8 cellular contexts compared by ENCODE assay signal in the genomic region with DNA sequence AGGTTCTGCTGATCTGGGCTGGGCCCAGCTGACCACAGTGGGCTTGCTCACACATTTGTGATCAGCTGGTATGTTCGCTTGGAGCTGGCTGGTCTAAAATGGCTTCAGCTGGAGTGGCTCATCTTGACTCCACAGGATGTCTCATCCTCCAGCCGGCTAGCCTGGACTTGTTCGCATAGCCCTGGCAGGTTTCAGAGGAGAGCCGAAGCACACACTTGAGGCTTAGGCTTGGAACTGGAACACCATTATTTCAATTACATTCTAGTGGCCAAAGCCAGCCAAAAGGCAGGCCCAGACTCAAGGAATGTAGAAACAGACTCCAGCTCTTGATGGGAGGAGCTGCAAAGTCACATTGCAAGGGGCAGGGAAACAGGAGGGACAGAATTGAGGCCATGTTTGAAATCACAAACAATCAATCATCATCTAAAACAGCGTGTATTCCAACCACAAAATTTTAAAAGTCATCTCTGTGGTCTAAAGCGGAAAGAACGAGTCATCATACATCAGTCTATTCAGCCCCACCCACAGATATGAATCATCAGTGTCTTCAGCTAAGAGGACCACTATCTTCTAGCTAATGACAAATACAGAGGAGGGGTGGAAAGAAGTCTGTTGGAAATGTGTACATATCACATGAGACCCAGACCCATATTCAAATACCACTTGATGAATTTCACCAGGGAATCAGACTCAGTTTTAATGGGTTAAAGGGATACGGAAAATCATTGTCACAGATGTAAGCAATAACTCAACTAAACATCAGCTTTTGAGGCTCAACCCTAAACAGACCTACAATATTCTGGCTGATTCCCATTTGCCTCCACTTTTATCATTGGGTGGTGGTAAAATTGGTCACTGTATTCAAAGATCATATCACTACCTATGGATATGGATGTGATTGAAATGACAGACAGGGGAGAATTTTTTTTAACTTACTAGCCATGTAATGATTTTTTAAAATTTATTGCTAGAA.
DNase-seq lines count a peak whose midpoint lies in the region; ATAC-seq and TF ChIP-seq lines count a peak whose summit lies in the region.

No MANE protein-coding gene starts in this region.

- no peak overlapping the region for H3K4me3 ChIP-seq in uterus

- H3K4me1 Mint-ChIP-seq in activated CD8-positive, alpha-beta T cell treated with anti-CD3 and anti-CD28 coated beads for 36 hours (ENCODE audit: low read depth): peaks cover 60% of the 10 kb centered on the region

- H3K27me3 Mint-ChIP-seq in activated CD8-positive, alpha-beta T cell treated with anti-CD3 and anti-CD28 coated beads for 36 hours: no peaks in the 10 kb centered on the region

- no peak for TF ChIP-seq CTCF in activated CD8-positive, alpha-beta T cell treated with anti-CD3 and anti-CD28 coated beads for 36 hours (IDR thresholded peaks at IDR 0.05)
- TF ChIP-seq CTCF in uterus (IDR thresholded peaks at IDR 0.05): no peak

- H3K36me3 ChIP-seq in uterus: no peaks in the 10 kb centered on the region

- CTCF ChIA-PET in activated CD8-positive, alpha-beta T cell treated with anti-CD3 and anti-CD28 coated beads for 36 hours (lab: Charles Lee): interaction anchor here (0.7 to 2.3 kb wide), 8 partner anchors 11 to 313 kb away, joined by 3 to 5 read pairs (median 3); no protein-coding TSS in a partner anchor

- POLR2A ChIA-PET in activated CD8-positive, alpha-beta T cell treated with anti-CD3 and anti-CD28 coated beads for 36 hours (lab: Charles Lee): interaction anchor here (0.6 to 6.0 kb wide), 5 partner anchors 43 to 313 kb away, joined by 3 to 41 read pairs (median 6); no protein-coding TSS in a partner anchor

- DNase-seq in EL (peak; percentile 97), NAMALWA (ENCODE audit: low spot score) (peak; percentile 33), uterus (no peak)
- DNase-seq in activated CD8-positive, alpha-beta T cell treated with anti-CD3 and anti-CD28 coated beads for 36 hours: peak; percentile 70
- peak; percentile 12 to 40 for DNase-seq in stimulated activated CD4-positive, alpha-beta T cell treated with anti-CD3 and anti-CD28 coated beads, Interleukin-1b, Interleukin-23, amount 100 ng/mL, for 4 hours (ENCODE audit: low read depth in 2 of 2)

- H3K27ac Mint-ChIP-seq in activated CD8-positive, alpha-beta T cell treated with anti-CD3 and anti-CD28 coated beads for 36 hours: peak overlapping the region; percentile 93

- no peaks in the 10 kb centered on the region for H3K9me3 ChIP-seq in uterus

- ATAC-seq in GM21717 (IDR thresholded peaks at IDR 0.05; ENCODE audit: unreplicated experiment) (peak; percentile 81), esophagus mucosa (peak; percentile 77), HG02884 (IDR thresholded peaks at IDR 0.05; ENCODE audit: unreplicated experiment) (no peak)
- ATAC-seq in activated CD8-positive, alpha-beta T cell treated with anti-CD3 and anti-CD28 coated beads for 36 hours: peak; percentile 84

- H3K27ac ChIP-seq in uterus: no peak overlapping the region

- H3K4me3 Mint-ChIP-seq in activated CD8-positive, alpha-beta T cell treated with anti-CD3 and anti-CD28 coated beads for 36 hours: peak overlapping the region; percentile 5

- intact Hi-C loops in activated CD8-positive, alpha-beta T cell treated with anti-CD3 and anti-CD28 coated beads for 36 hours (cut with micrococcal nuclease): loop anchor here (2.0 to 5.0 kb wide), 2 partner anchors 46 to 81 kb away; no protein-coding TSS in a partner anchor
- intact Hi-C loops in uterus (cut with DNase I; ENCODE audit: low total_unique reads): no loop called here

- peaks cover 3% of the 10 kb centered on the region for H3K36me3 Mint-ChIP-seq in activated CD8-positive, alpha-beta T cell treated with anti-CD3 and anti-CD28 coated beads for 36 hours (ENCODE audit: low read depth)

- H3K27me3 ChIP-seq in uterus: no peaks in the 10 kb centered on the region

- no peak for TF ChIP-seq POLR2A in uterus (IDR thresholded peaks at IDR 0.05)

- H3K4me1 ChIP-seq in uterus: peaks cover 0 to 3% of the 10 kb centered on the region in 2 donors

- peaks cover 3% of the 10 kb centered on the region for H3K9me3 Mint-ChIP-seq in activated CD8-positive, alpha-beta T cell treated with anti-CD3 and anti-CD28 coated beads for 36 hours

Comparison
In these comparisons a context has a peak if more than half of its experiments do, and no peak if none do; other contexts are left out.
1. DNase-seq: peak in EL (single experiment), NAMALWA (single experiment), activated CD8-positive, alpha-beta T cell treated with anti-CD3 and anti-CD28 coated beads for 36 hours (single experiment) and stimulated activated CD4-positive, alpha-beta T cell treated with anti-CD3 and anti-CD28 coated beads, Interleukin-1b, Interleukin-23, amount 100 ng/mL, for 4 hours (2 of 2); none in uterus (0 of 2).